In genomic region chr9:127390563-127390962, GRCh38 we compare ENCODE assay signal across 20 cellular contexts. TPM values are rescaled to one million over a fixed set of nuclear protein-coding genes. Genes with fewer than 3 reads are reported as not detected.
A peak's percentile ranks its signal among the peaks of the same experiment; 100 is the strongest.
DNase-seq lines count a peak whose midpoint lies in the region; ATAC-seq and TF ChIP-seq lines count a peak whose summit lies in the region.
"Had no signal": no experiment of that assay in that cellular context is flagged by ENCODE, and none has a peak within 500 bp of the region (broad histone marks: within the 10 kb centered on the region; RNA-seq: fewer than 3 reads in every experiment).

No MANE protein-coding gene starts in this region.

- DNase-seq in Calu3, result peak; percentile 16
- peak; percentile 70 for DNase-seq in HuH-7 (ENCODE audit: low spot score)
- DNase-seq in amniotic epithelial cell (ENCODE audit: low read depth), result peak; percentile 20
- DNase-seq in activated CD8-positive, alpha-beta memory T cell treated with anti-CD3 and anti-CD28 coated beads for 24 hours, result no peak
- DNase-seq in NAMALWA (ENCODE audit: low spot score), result no peak
- DNase-seq in NCI-H1417 (lab: John Stamatoyannopoulos, UW), result no peak
- DNase-seq: activated effector memory CD4-positive, alpha-beta T cell treated with Interleukin-2 at 50 U/mL for 16 hours; AML-193; amygdala; cerebellar nuclear complex; effector memory CD4-positive, alpha-beta T cell; glutamatergic neuron; lower lobe of right lung; naive B cell; NK-92 treated with Interleukin-12 subunit alpha and Interleukin-12 subunit beta, amount 100 ng/mL, for 24 hours; pancreas; stimulated activated CD4-positive, alpha-beta T cell treated with anti-CD3 and anti-CD28 coated beads, Interleukin-2, amount 100 ng/mL, for 48 hours had no signal

- H3K4me3 Mint-ChIP-seq in Calu3 (ENCODE audit: low read depth, unreplicated experiment) (no peak overlapping the region), nephron (no peak overlapping the region)
- H3K4me3 Mint-ChIP-seq: naive B cell; T-helper 1 cell treated with Interleukin-12 subunit alpha and Interleukin-12 subunit beta and Interleukin-4 antibody, amounts not matched to agents 30 μg/mL and 1 μg/mL, for 36 hours had no signal

- no TSS peak for BruUV-seq in Calu3 (replicated peaks; lab: Mats Ljungman, UMichigan)

- H3K36me3 Mint-ChIP-seq in Calu3 (ENCODE audit: insufficient read depth, unreplicated experiment) (no peaks in the 10 kb centered on the region), nephron (ENCODE audit: low read depth) (peaks cover 6% of the 10 kb centered on the region)
- H3K36me3 Mint-ChIP-seq: naive B cell had no signal

- H3K27me3 Mint-ChIP-seq in Calu3 (ENCODE audit: unreplicated experiment), result peaks cover 21% of the 10 kb centered on the region
- H3K27me3 Mint-ChIP-seq in nephron (ENCODE audit: low read depth), result peaks cover 2% of the 10 kb centered on the region

- TF ChIP-seq CTCF in Calu3 (IDR thresholded peaks at IDR 0.05; ENCODE audit: unreplicated experiment) (no peak), nephron (IDR thresholded peaks at IDR 0.05; ENCODE audit: unreplicated experiment in 3 of 3) (no peak)

- intact Hi-C loops in Calu3 (cut with micrococcal nuclease; ENCODE audit: unreplicated experiment), result no loop called here

- CTCF ChIA-PET in Calu3 (lab: Charles Lee), result no interaction called here

- no peak for ATAC-seq in activated CD4-positive, CD25-positive, alpha-beta regulatory T cell treated with anti-CD3 and anti-CD28 coated beads, Interleukin-2, amount 50 U/mL, for 24 hours
- ATAC-seq: lower lobe of right lung, pancreas had no signal

- H3K27ac Mint-ChIP-seq in Calu3 (ENCODE audit: unreplicated experiment) (no peak overlapping the region), nephron (peak overlapping the region in 2 of 3 experiments; percentile 30 to 55)
- H3K27ac Mint-ChIP-seq: T-helper 1 cell treated with Interleukin-12 subunit alpha and Interleukin-12 subunit beta and Interleukin-4 antibody, amounts not matched to agents 30 μg/mL and 1 μg/mL, for 36 hours had no signal

- H3K4me1 Mint-ChIP-seq in Calu3 (ENCODE audit: low read depth, unreplicated experiment) (peaks cover 26% of the 10 kb centered on the region), nephron (peaks cover 27% of the 10 kb centered on the region)

- no peaks in the 10 kb centered on the region for H3K9me3 Mint-ChIP-seq in Calu3 (ENCODE audit: low read depth, unreplicated experiment)
- no peaks in the 10 kb centered on the region for H3K9me3 Mint-ChIP-seq in nephron
- H3K9me3 Mint-ChIP-seq: naive B cell; T-helper 1 cell treated with Interleukin-12 subunit alpha and Interleukin-12 subunit beta and Interleukin-4 antibody, amounts not matched to agents 30 μg/mL and 1 μg/mL, for 36 hours had no signal

RNA-seq across cellular contexts. Expression of gene SLC2A8, which starts 6.4 kb away (rescaled TPM):
- total RNA-seq in Calu3 (2022), result 10.8 and 13.1 TPM in 2 replicates

RNA-seq across cellular contexts. Expression of gene ZNF79, which starts 33.6 kb away (rescaled TPM):
- 7.0 and 7.1 TPM in 2 replicates for total RNA-seq in Calu3 (2022)

Comparison
In these comparisons a context has a peak if more than half of its experiments do, and no peak if none do; other contexts are left out.
1. DNase-seq: peak in Calu3 (single experiment), HuH-7 (single experiment) and amniotic epithelial cell (single experiment); none in activated CD8-positive, alpha-beta memory T cell treated with anti-CD3 and anti-CD28 coated beads for 24 hours (single experiment), NAMALWA (single experiment) and NCI-H1417 (0 of 3).